1 cellular context compared by ENCODE assay signal in the genomic region with DNA sequence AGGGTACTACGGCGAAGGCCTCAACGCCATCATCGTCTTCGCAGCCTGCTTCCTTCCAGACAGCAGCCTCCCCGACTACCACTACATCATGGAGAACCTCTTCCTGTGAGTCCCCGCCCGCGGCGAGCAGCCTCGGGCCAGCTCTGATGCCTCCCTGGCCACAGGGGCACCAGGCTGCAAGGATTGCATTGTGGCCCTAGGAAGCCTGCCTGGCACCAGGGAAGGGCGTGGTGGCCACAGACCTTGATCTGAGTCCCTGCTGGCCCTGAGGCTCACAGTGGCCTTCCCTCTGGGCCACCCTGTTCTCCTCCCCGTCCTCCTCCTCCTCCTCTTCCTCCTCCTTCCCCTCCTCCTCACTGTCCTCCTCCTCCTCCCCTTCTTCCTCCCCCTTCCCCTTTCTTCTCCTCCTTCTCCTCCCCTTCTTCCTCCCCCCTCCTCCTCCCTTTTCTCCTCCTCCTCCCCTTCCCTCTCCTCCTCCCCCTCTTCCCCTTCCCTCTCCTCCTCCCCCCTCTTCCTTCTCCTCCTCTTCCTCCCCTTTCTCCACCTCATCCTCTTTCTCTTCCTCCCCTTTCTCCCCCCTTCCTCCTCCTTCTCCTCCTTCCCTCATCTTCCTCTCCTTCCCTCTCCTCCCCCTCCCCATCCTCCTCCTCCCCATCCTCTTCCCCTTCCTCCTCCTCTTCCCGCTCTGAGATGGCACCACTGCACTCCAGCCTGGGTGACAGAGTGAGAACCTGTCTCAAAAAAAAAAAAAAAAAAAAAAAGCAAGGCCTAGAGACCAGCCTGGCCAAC.
A peak's percentile ranks its signal among the peaks of the same experiment; 100 is the strongest.
TF ChIP-seq lines count a peak whose summit lies in the region.

No MANE protein-coding gene starts in this region.

TF ChIP-seq in HepG2, 621 proteins besides CTCF, POLR2A, EP300 and RAD21:
- TF ChIP-seq ARHGAP35 (CRISPR knock-in tag; IDR thresholded peaks at IDR 0.05; ENCODE audit: borderline replicate concordance) (no peak), ZNF780A (CRISPR knock-in tag; IDR thresholded peaks at IDR 0.05) (no peak), PRPF4 (IDR thresholded peaks at IDR 0.05; ENCODE audit: low read depth, low read length, poor library complexity, severe bottlenecking) (no peak), ZNF672 (CRISPR knock-in tag; IDR thresholded peaks at IDR 0.05) (no peak), ZNF263 (CRISPR knock-in tag; IDR thresholded peaks at IDR 0.05) (peak; percentile 37; the same call in 1 of the 2 replicates), ZNF605 (CRISPR knock-in tag; IDR thresholded peaks at IDR 0.05) (no peak), NFKBIZ (CRISPR knock-in tag; IDR thresholded peaks at IDR 0.05) (no peak), PCBP2 (optimal IDR thresholded peaks at IDR 0.05; ENCODE audit: low read depth, low read length, poor library complexity, severe bottlenecking) (peak; percentile 52), ZNF83 (CRISPR knock-in tag; IDR thresholded peaks at IDR 0.05; ENCODE audit: borderline replicate concordance) (no peak), HNRNPL (IDR thresholded peaks at IDR 0.05; ENCODE audit: low read depth, low read length) (no peak), ZNF530 (CRISPR knock-in tag; IDR thresholded peaks at IDR 0.05; ENCODE audit: low read depth) (no peak)
- TF ChIP-seq, protein P1, sequence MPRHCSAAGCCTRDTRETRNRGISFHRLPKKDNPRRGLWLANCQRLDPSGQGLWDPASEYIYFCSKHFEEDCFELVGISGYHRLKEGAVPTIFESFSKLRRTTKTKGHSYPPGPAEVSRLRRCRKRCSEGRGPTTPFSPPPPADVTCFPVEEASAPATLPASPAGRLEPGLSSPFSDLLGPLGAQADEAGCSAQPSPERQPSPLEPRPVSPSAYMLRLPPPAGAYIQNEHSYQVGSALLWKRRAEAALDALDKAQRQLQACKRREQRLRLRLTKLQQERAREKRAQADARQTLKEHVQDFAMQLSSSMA (CRISPR knock-in tag; IDR thresholded peaks at IDR 0.05) = no peak
- TF ChIP-seq, protein P2, sequence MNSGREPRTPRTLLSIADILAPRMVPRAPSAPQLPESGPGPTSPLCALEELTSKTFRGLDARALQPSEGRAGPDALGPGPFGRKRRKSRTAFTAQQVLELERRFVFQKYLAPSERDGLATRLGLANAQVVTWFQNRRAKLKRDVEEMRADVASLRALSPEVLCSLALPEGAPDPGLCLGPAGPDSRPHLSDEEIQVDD (CRISPR knock-in tag; IDR thresholded peaks at IDR 0.05; ENCODE audit: borderline replicate concordance) = no peak
